9 cellular contexts compared by ENCODE assay signal in the genomic region with DNA sequence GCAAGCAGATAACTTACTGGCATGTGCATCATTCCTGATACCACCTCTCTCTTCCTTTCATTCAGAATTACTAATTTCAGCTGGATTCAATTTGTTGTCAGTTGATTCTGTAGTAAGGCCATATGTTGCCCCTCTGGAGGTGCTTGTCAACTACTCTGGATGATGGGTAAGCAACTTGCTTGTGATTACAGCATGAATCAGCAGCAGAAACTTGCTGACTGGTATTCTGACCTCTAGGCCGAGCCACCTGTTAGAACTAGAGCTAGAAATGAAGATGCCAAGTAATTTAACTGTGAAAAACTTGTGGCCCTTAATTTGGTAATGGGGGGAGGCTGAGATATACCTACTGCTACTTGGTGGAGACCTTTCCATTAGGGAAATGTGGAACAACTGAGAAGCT. TPM values are rescaled to one million over a fixed set of nuclear protein-coding genes. Genes with fewer than 3 reads are reported as not detected.
A peak's percentile ranks its signal among the peaks of the same experiment; 100 is the strongest.
DNase-seq lines count a peak whose midpoint lies in the region; ATAC-seq and TF ChIP-seq lines count a peak whose summit lies in the region.
"Had no signal": no experiment of that assay in that cellular context is flagged by ENCODE, and none has a peak within 500 bp of the region (broad histone marks: within the 10 kb centered on the region; RNA-seq: fewer than 3 reads in every experiment).

No MANE protein-coding gene starts in this region.

- peak overlapping the region; percentile 91 for H3K27ac Mint-ChIP-seq in CD4-positive, alpha-beta T cell
- peak overlapping the region in 7 of 10 donors; percentile 19 to 86 (median 68) for H3K27ac Mint-ChIP-seq in naive thymus-derived CD8-positive, alpha-beta T cell

- H3K27me3 ChIP-seq in CD4-positive, alpha-beta T cell (ENCODE audit: control insufficient read depth, insufficient read depth, low read length), result no peaks in the 10 kb centered on the region
- H3K27me3 ChIP-seq in PC-9 (ENCODE audit: insufficient read depth, low read depth) (no peaks in the 10 kb centered on the region), dorsolateral prefrontal cortex (no peaks in the 10 kb centered on the region)

- H3K36me3 ChIP-seq in PC-9 (ENCODE audit: low read depth), result peaks cover 27% of the 10 kb centered on the region; the same call in 1 of the 2 replicates

- H3K9me3 ChIP-seq in CD4-positive, alpha-beta T cell (ENCODE audit: control insufficient read depth, low read length), result no peaks in the 10 kb centered on the region
- H3K9me3 ChIP-seq in PC-9 (ENCODE audit: insufficient read depth, low read depth), result no peaks in the 10 kb centered on the region

- no peak for ATAC-seq in CD4-positive, alpha-beta T cell (ENCODE audit: poor library complexity)
- no peak for ATAC-seq in naive thymus-derived CD8-positive, alpha-beta T cell
- ATAC-seq in HG03039 (IDR thresholded peaks at IDR 0.05; ENCODE audit: unreplicated experiment) (no peak), HG03108 (IDR thresholded peaks at IDR 0.05; ENCODE audit: unreplicated experiment) (no peak)

- peak overlapping the region; percentile 92 for H3K4me2 ChIP-seq in PC-9

- peaks cover 79% of the 10 kb centered on the region for H3K36me3 Mint-ChIP-seq in CD4-positive, alpha-beta T cell (ENCODE audit: low read depth)
- peaks cover 0 to 57% (median 0%) of the 10 kb centered on the region in 3 donors for H3K36me3 Mint-ChIP-seq in naive thymus-derived CD8-positive, alpha-beta T cell

- H4K20me1 ChIP-seq in PC-9 (ENCODE audit: insufficient read depth), result peaks cover 89% of the 10 kb centered on the region

- peaks cover 100% of the 10 kb centered on the region for H3K79me2 ChIP-seq in PC-9 (ENCODE audit: low read depth)

- no TSS peak for BruUV-seq in PC-9 (replicated peaks; lab: Mats Ljungman, UMichigan)

- H2AFZ ChIP-seq in PC-9, result no peak overlapping the region

- peaks cover 17% of the 10 kb centered on the region; the same call in 1 of the 2 replicates for H3F3A ChIP-seq in PC-9 (ENCODE audit: insufficient read depth, low read depth)

- H3K4me3 ChIP-seq in PC-9 (no peak overlapping the region), dorsolateral prefrontal cortex (peak overlapping the region in 13 of 59 donors; percentile 6 to 100 (median 99))

- DNase-seq in CD4-positive, alpha-beta T cell, result no peak
- DNase-seq in PC-9 (no peak), dorsolateral prefrontal cortex (no peak), A172 (ENCODE audit: low spot score) (no peak), GM20000 (ENCODE audit: low spot score) (no peak)
- DNase-seq in naive thymus-derived CD8-positive, alpha-beta T cell, result no peak
- DNase-seq: effector memory CD4-positive, alpha-beta T cell had no signal

- peaks cover 44% of the 10 kb centered on the region for H3K4me1 ChIP-seq in PC-9 (replicated peaks; ENCODE audit: insufficient read depth)

- H3K27me3 Mint-ChIP-seq in CD4-positive, alpha-beta T cell, result no peaks in the 10 kb centered on the region
- H3K27me3 Mint-ChIP-seq in naive thymus-derived CD8-positive, alpha-beta T cell, result no peaks in the 10 kb centered on the region

- H3K9me3 Mint-ChIP-seq in CD4-positive, alpha-beta T cell, result no peaks in the 10 kb centered on the region
- no peaks in the 10 kb centered on the region for H3K9me3 Mint-ChIP-seq in naive thymus-derived CD8-positive, alpha-beta T cell

- H3K4me3 Mint-ChIP-seq in CD4-positive, alpha-beta T cell, result peak overlapping the region; percentile 91
- peak overlapping the region in 8 of 10 donors; percentile 28 to 97 (median 94) for H3K4me3 Mint-ChIP-seq in naive thymus-derived CD8-positive, alpha-beta T cell

- CTCF ChIA-PET in CD4-positive, alpha-beta T cell (lab: Charles Lee), result no interaction called here
- CTCF ChIA-PET in PC-9 (lab: Charles Lee), result no interaction called here

- POLR2A ChIA-PET in CD4-positive, alpha-beta T cell (lab: Charles Lee), result interaction anchor here (0.7 to 2.0 kb wide), 7 partner anchors 10 to 247 kb away, joined by 3 to 7 read pairs (median 4); a partner anchor contains a TSS
- POLR2A ChIA-PET in PC-9 (lab: Charles Lee; ENCODE audit: unreplicated experiment), result interaction anchor here (0.5 to 0.6 kb wide), 6 partner anchors 12 to 301 kb away, joined by 3 to 15 read pairs (median 4); no protein-coding TSS in a partner anchor
- POLR2A ChIA-PET in naive thymus-derived CD8-positive, alpha-beta T cell (lab: Charles Lee), result interaction anchor here (0.5 to 2.0 kb wide), 3 partner anchors 9 to 373 kb away, joined by 3 to 6 read pairs (median 5); a partner anchor contains a TSS

- H3K9me2 ChIP-seq in PC-9 (ENCODE audit: insufficient read depth), result no peaks in the 10 kb centered on the region

- no peak overlapping the region for H3K27ac ChIP-seq in CD4-positive, alpha-beta T cell (ENCODE audit: low read depth, low read length)
- H3K27ac ChIP-seq in PC-9 (peak overlapping the region; percentile 47), dorsolateral prefrontal cortex (peak overlapping the region in 32 of 59 donors; percentile 1 to 90 (median 60))

- TF ChIP-seq CTCF in CD4-positive, alpha-beta T cell (IDR thresholded peaks at IDR 0.05), result no peak
- TF ChIP-seq CTCF in PC-9 (conservative IDR thresholded peaks at IDR 0.05), result no peak
- no peak for TF ChIP-seq CTCF in dorsolateral prefrontal cortex (IDR thresholded peaks at IDR 0.05 in 54 of 56, conservative IDR thresholded peaks at IDR 0.05 in 2 of 56; ENCODE audit: low read depth in 1 of 56, partially characterized antibody in 56 of 56)
- no peak for TF ChIP-seq CTCF in GM20000 (IDR thresholded peaks at IDR 0.05; ENCODE audit: extremely low read depth, missing control alignments)

- intact Hi-C loops in CD4-positive, alpha-beta T cell (cut with DNase I, micrococcal nuclease), result loop anchor here (5.0 kb wide), 2 partner anchors 43 to 148 kb away; a partner anchor contains a TSS
- intact Hi-C loops in PC-9 (cut with micrococcal nuclease; ENCODE audit: unreplicated experiment) (no loop called here), dorsolateral prefrontal cortex (cut with DNase I) (loop anchor here (5.0 kb wide), 2 partner anchors 38 to 42 kb away; a partner anchor contains a TSS)

- H3K4me1 Mint-ChIP-seq in CD4-positive, alpha-beta T cell (ENCODE audit: low read depth), result peaks cover 75% of the 10 kb centered on the region
- peaks cover 23 to 81% (median 64%) of the 10 kb centered on the region in 4 donors for H3K4me1 Mint-ChIP-seq in naive thymus-derived CD8-positive, alpha-beta T cell

RNA-seq across cellular contexts. Expression of a gene that starts 5.1 kb away (rescaled TPM):
- 100 to 1,000 TPM; 441 to 446 TPM for total RNA-seq in CD4-positive, alpha-beta T cell
- 196 and 241 TPM in 2 replicates for total RNA-seq in PC-9 (2021)
- 100 to 1,000 TPM; 177 to 288 (median 215) TPM for total RNA-seq in dorsolateral prefrontal cortex
- total RNA-seq in naive thymus-derived CD8-positive, alpha-beta T cell, result 100 to 1,000 TPM; 246 to 247 TPM
- polyA plus RNA-seq in naive thymus-derived CD8-positive, alpha-beta T cell, result 100 to 1,000 TPM in 1 of 3 donors, 10 to 100 TPM in 2; 84.3 to 119 (median 86.1) TPM
- 46.2 and 85.2 TPM in 2 replicates for total RNA-seq in A172 (2014; rRNA removed; shearing (Covaris generic))

RNA-seq across cellular contexts. Expression of a gene that starts 10.3 kb away (rescaled TPM):
- 1 to 10 TPM; 6.9 to 7.1 TPM for total RNA-seq in CD4-positive, alpha-beta T cell
- total RNA-seq in PC-9 (2021) (30.4 and 32.2 TPM in 2 replicates), dorsolateral prefrontal cortex (10 to 100 TPM; 14.4 to 30.4 (median 22.9) TPM)
- 10 to 100 TPM; 24.5 to 25.2 TPM for total RNA-seq in naive thymus-derived CD8-positive, alpha-beta T cell
- polyA plus RNA-seq in naive thymus-derived CD8-positive, alpha-beta T cell, result 10 to 100 TPM; 32.8 to 49.1 (median 39.1) TPM
- total RNA-seq in A172 (2014; rRNA removed; shearing (Covaris generic)), result 30.2 and 39.2 TPM in 2 replicates

RNA-seq across cellular contexts. Expression of a gene that starts 41.9 kb away (rescaled TPM):
- 10 to 100 TPM; 17.9 to 22.0 TPM for total RNA-seq in CD4-positive, alpha-beta T cell
- 26.5 and 30.5 TPM in 2 replicates for total RNA-seq in PC-9 (2021)
- 10 to 100 TPM; 18.5 to 43.3 (median 29.0) TPM for total RNA-seq in dorsolateral prefrontal cortex
- total RNA-seq in naive thymus-derived CD8-positive, alpha-beta T cell, result 10 to 100 TPM; 68.7 to 75.7 TPM
- 100 to 1,000 TPM; 121 to 126 (median 124) TPM for polyA plus RNA-seq in naive thymus-derived CD8-positive, alpha-beta T cell
- 54.7 and 60.3 TPM in 2 replicates for total RNA-seq in A172 (2014; rRNA removed; shearing (Covaris generic))

RNA-seq across cellular contexts. Expression of a gene that starts 43.4 kb away (rescaled TPM):
- 10 to 100 TPM; 23.6 to 24.5 TPM for total RNA-seq in CD4-positive, alpha-beta T cell
- total RNA-seq in PC-9 (2021) (251 and 340 TPM in 2 replicates), dorsolateral prefrontal cortex (100 to 1,000 TPM; 262 to 795 (median 615) TPM)
- 10 to 100 TPM; 57.0 to 57.8 TPM for total RNA-seq in naive thymus-derived CD8-positive, alpha-beta T cell
- polyA plus RNA-seq in naive thymus-derived CD8-positive, alpha-beta T cell, result 100 to 1,000 TPM; 156 to 192 (median 179) TPM
- total RNA-seq in A172 (2014; rRNA removed; shearing (Covaris generic)), result 570 and 573 TPM in 2 replicates
